In the genomic region with DNA sequence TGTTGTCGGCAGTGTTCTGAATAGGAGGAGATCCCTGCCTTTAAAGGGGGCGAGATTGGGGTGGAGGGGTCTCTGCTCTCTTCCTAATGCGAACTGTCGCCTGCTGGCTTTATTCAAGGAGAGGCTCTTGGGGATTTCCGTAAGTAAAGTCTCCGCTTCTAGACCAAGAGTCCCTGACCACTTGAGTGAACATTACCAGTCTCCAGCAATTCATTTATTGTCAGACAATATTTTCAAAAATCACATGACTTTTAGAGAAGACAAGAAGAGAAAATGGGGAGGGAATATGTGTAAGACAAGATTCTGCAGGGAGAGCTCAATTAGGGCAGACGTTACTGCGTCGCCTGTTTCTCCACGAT, we compare ENCODE assay signal across 1 cellular context.
TF ChIP-seq lines count a peak whose summit lies in the region.

No MANE protein-coding gene starts in this region.

TF ChIP-seq in H1, 55 proteins besides CTCF, POLR2A, EP300 and RAD21:
- TF ChIP-seq SP4 (IDR thresholded peaks at IDR 0.05; ENCODE audit: low read length): 0 out of 2 replicates have a peak, but pooled peaks have one; percentile 4
- no peak for TF ChIP-seq RBBP5 (IDR thresholded peaks at IDR 0.05; ENCODE audit: borderline replicate concordance, low read depth, low read length)
